8 cellular contexts compared by ENCODE assay signal in the genomic region with DNA sequence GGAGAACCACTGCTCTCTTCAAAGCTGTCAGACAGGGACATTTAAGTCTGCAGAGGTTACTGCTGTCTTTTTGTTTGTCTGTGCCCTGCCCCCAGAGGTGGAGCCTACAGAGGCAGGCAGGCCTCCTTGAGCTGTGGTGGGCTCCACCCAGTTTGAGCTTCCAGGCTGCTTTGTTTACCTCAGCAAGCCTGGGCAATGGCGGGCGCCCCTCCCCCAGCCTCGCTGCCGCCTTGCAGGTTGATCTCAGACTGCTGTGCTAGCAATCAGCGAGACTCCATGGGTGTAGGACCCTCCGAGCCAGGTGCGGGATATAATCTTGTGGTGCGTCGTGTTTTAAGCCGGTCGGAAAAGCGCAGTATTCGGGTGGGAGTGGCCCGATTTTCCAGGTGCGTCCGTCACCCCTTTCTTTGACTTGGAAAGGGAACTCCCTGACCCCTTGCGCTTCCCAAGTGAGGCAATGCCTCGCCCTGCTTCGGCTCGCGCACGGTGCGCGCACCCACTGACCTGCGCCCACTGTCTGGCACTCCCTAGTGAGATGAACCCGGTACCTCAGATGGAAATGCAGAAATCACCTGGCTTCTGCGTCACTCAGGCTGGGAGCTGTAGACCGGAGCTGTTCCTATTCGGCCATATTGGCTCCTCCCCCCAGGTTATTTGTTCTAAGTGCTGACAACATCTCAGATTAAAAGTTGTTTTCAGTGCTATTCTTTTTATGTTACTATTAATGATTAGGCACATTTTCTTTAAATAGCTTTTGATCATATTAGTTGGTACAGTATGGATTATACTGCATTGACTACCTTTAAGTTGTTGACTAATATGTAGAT.
DNase-seq lines count a peak whose midpoint lies in the region; ATAC-seq, FAIRE-seq and TF ChIP-seq lines count a peak whose summit lies in the region.
"Not testable (repeated sequence)": the region's sequence is repeated elsewhere in the genome, so short reads cannot be mapped to it uniquely, and the experiment has no call there.

No MANE protein-coding gene starts in this region.

- not testable (repeated sequence) for H2BK5ac ChIP-seq in H1 (ENCODE audit: low read depth, low read length); trophoblast cell (ENCODE audit: low read depth, low read length, poor library complexity)

- H3K4me3 ChIP-seq in HUES64 (ENCODE audit: low read length) = peak overlapping the region; percentile 65
- H3K4me3 ChIP-seq in PC-3 (ENCODE audit: low read length) = peak overlapping the region; percentile 50
- peak overlapping the region; percentile 10 to 50 (median 32); a peak in 6 of 8 replicates for H3K4me3 ChIP-seq in H1 (ENCODE audit: extremely low read depth in 1 of 4, insufficient read depth in 2 of 4, low read depth in 3 of 4, low read length in 4 of 4)
- H3K4me3 ChIP-seq in iPS DF 6.9 (ENCODE audit: low read length) = peak overlapping the region; percentile 53; the same call in 1 of the 2 replicates
- not testable (repeated sequence) for H3K4me3 ChIP-seq in trophoblast cell (ENCODE audit: low read depth, low read length)

- not testable (repeated sequence) for H4K91ac ChIP-seq in H1 (replicated peaks; ENCODE audit: insufficient read length, low read length)
- H4K91ac ChIP-seq in trophoblast cell (ENCODE audit: low read depth, low read length) = peak overlapping the region; percentile 37

- not testable (repeated sequence) for H3K23ac ChIP-seq in H1 (ENCODE audit: insufficient read length); trophoblast cell (ENCODE audit: low read length)

- H4K5ac ChIP-seq in H1 (ENCODE audit: insufficient read length, low read depth, low read length) = peak overlapping the region; percentile 88

- FAIRE-seq in H1 (lab: Jason Lieb, UNC) = not testable (repeated sequence)

- H3K56ac ChIP-seq in H1 (replicated peaks; ENCODE audit: insufficient read length, low read depth, low read length) = not testable (repeated sequence)

- not testable (repeated sequence) for H3K4ac ChIP-seq in H1 (replicated peaks; ENCODE audit: insufficient read length, low read depth, low read length); trophoblast cell (ENCODE audit: low read depth, low read length)

- not testable (repeated sequence) for TF ChIP-seq EP300 in H1 (IDR thresholded peaks at IDR 0.05; ENCODE audit: borderline replicate concordance in 1 of 2, low read depth in 2 of 2, low read length in 2 of 2)

- not testable (repeated sequence) for H2BK120ac ChIP-seq in H1 (replicated peaks; ENCODE audit: low read depth, low read length); trophoblast cell (ENCODE audit: insufficient read depth, low read length, poor library complexity)

- not testable (repeated sequence) for ATAC-seq in PC-3

- H3K9ac ChIP-seq in HUES64 (ENCODE audit: low read depth, low read length) (peak overlapping the region; percentile 83), H1 (replicated peaks in 1 of 4; ENCODE audit: extremely low read depth in 1 of 4, low read depth in 3 of 4, low read length in 3 of 4) (peak overlapping the region in 3 of 4 experiments; percentile 49 to 75 (median 58); a peak in 5 of 7 replicates)
- not testable (repeated sequence) for H3K9ac ChIP-seq in PC-3 (ENCODE audit: low read length); trophoblast cell (ENCODE audit: low read length)

- peak overlapping the region; percentile 62 for H3K4me2 ChIP-seq in PC-3 (ENCODE audit: low read length)
- H3K4me2 ChIP-seq in H1 (ENCODE audit: insufficient read depth in 1 of 2, low read depth in 2 of 2, low read length in 2 of 2) = peak overlapping the region; percentile 11 to 39; a peak in 3 of 4 replicates
- H3K4me2 ChIP-seq in trophoblast cell (ENCODE audit: low read length) = not testable (repeated sequence)

- H3K27me3 ChIP-seq in HUES64 (ENCODE audit: insufficient read depth, low read length); PC-3 (ENCODE audit: low read length); H1 (replicated peaks in 1 of 4; ENCODE audit: control insufficient read depth in 3 of 4, extremely low read depth in 1 of 4, insufficient read depth in 3 of 4, low read length in 3 of 4); iPS DF 6.9 (ENCODE audit: control insufficient read depth, insufficient read depth, low read length); trophoblast cell (ENCODE audit: insufficient read depth, low read length): not testable (repeated sequence)

- H3F3A ChIP-seq in PC-3 (ENCODE audit: low read length, unreplicated experiment) = not testable (repeated sequence)

- H2BK15ac ChIP-seq in H1 (ENCODE audit: low read length) = not testable (repeated sequence)

- H2BK12ac ChIP-seq in H1 (ENCODE audit: low read depth, low read length); trophoblast cell (ENCODE audit: low read length): not testable (repeated sequence)

- H3K23me2 ChIP-seq in H1 (ENCODE audit: low read depth, low read length) = not testable (repeated sequence)

- peak overlapping the region; percentile 85; the same call in 1 of the 2 replicates for H4K8ac ChIP-seq in H1 (ENCODE audit: extremely low read depth, insufficient read depth, low read length)
- H4K8ac ChIP-seq in trophoblast cell (ENCODE audit: low read depth, low read length) = not testable (repeated sequence)

- CTCF ChIA-PET in PC-3 (lab: Charles Lee) = not testable (repeated sequence)
- CTCF ChIA-PET in H1 (lab: Charles Lee; ENCODE audit: partially characterized antibody) = interaction anchor here (0.7 to 1.0 kb wide), 2 partner anchors 10 to 373 kb away, joined by 3 read pairs; no protein-coding TSS in a partner anchor

- H3K36me3 Mint-ChIP-seq in mesothelial cell of epicardium = not testable (repeated sequence)

- 8% methylated on average over 28 of the region's 29 CpGs for WGBS in HUES64
- WGBS in H1 (ENCODE audit: extremely low coverage in 1 of 2, insufficient coverage in 1 of 2, insufficient read length in 1 of 2, insufficient replicate concordance in 2 of 2, low coverage in 1 of 2, low lambda C conversion rate in 2 of 2, missing lambda C conversion rate in 1 of 2), 2 experiments = 47% methylated on average over 18 of the region's 29 CpGs; no CpG with 5 or more reads in 1 of the 2 experiments
- WGBS in iPS DF 6.9 (ENCODE audit: insufficient coverage, insufficient read length) = no CpG with 5 or more reads among the region's 29 CpGs
- whole genome bisulfite sequencing in trophoblast cell (ENCODE audit: extremely low coverage, insufficient coverage, insufficient read length) = no CpG with 5 or more reads among the region's 29 CpGs

- H3K27ac ChIP-seq in HUES64 (ENCODE audit: low read depth, low read length) = peak overlapping the region; percentile 56; the same call in 1 of the 2 replicates
- not testable (repeated sequence) for H3K27ac ChIP-seq in PC-3 (ENCODE audit: low read length); iPS DF 6.9 (ENCODE audit: low read length); trophoblast cell (ENCODE audit: low read depth, low read length)
- peak overlapping the region; percentile 77 for H3K27ac ChIP-seq in H1 (ENCODE audit: low read depth, low read length)

- TSS peak; percentile 45 for BruUV-seq in PC-3 (replicated peaks; lab: Mats Ljungman, UMichigan)

- peak; percentile 57 for DNase-seq in DMS53 (lab: John Stamatoyannopoulos, UW)
- peak; percentile 18 for DNase-seq in NCI-H2227 treated with DMSO at 0.1 percent for 48 hours (lab: John Stamatoyannopoulos, UW)
- DNase-seq in PC-3 = peak; percentile 35
- DNase-seq in H1 (ENCODE audit: low read depth in 1 of 2, low spot score in 2 of 2) = peak; percentile 10 to 74
- not testable (repeated sequence) for DNase-seq in iPS DF 6.9 (ENCODE audit: low read depth, low spot score); mesothelial cell of epicardium (ENCODE audit: low spot score in 2 of 2, unreplicated experiment in 2 of 2)
- DNase-seq in trophoblast cell = peak; percentile 8 to 50

- peak overlapping the region; percentile 88 for H3K4me3 Mint-ChIP-seq in mesothelial cell of epicardium

- H3K18ac ChIP-seq in H1 (ENCODE audit: extremely low read depth, low read length); trophoblast cell (ENCODE audit: low read length): not testable (repeated sequence)

- intact Hi-C loops in PC-3 (cut with micrococcal nuclease) = not testable (repeated sequence)

- POLR2A ChIA-PET in PC-3 (lab: Charles Lee; ENCODE audit: unreplicated experiment) = not testable (repeated sequence)
- POLR2A ChIA-PET in H1 (lab: Charles Lee; ENCODE audit: partially characterized antibody) = interaction anchor here (1.0 to 1.4 kb wide), 4 partner anchors 11 to 452 kb away, joined by 3 to 6 read pairs (median 5); no protein-coding TSS in a partner anchor

- H3K27ac Mint-ChIP-seq in mesothelial cell of epicardium = peak overlapping the region; percentile 94

- not testable (repeated sequence) for H4K20me1 ChIP-seq in PC-3 (ENCODE audit: low read length); H1 (replicated peaks in 1 of 2; ENCODE audit: control insufficient read depth in 1 of 2, insufficient read depth in 2 of 2, low read length in 2 of 2)

- H2AFZ ChIP-seq in PC-3 (ENCODE audit: low read length) = peak overlapping the region; percentile 39; the same call in 1 of the 2 replicates
- H2AFZ ChIP-seq in H1 (ENCODE audit: low read length); trophoblast cell (ENCODE audit: insufficient read depth, low read length, poor library complexity): not testable (repeated sequence)

- not testable (repeated sequence) for H3K9me3 ChIP-seq in HUES64 (ENCODE audit: insufficient read depth, low read depth, low read length); PC-3 (ENCODE audit: low read length); H1 (ENCODE audit: insufficient read depth in 2 of 2, low read depth in 1 of 2, low read length in 1 of 2); iPS DF 6.9 (ENCODE audit: control insufficient read depth, insufficient read depth, low read length); trophoblast cell (ENCODE audit: insufficient read depth, low read depth, low read length)

- H3K79me1 ChIP-seq in H1 (ENCODE audit: low read depth, low read length); trophoblast cell (ENCODE audit: low read length): not testable (repeated sequence)

- peak; percentile 24 to 55; a peak in 1 of 3 replicates for TF ChIP-seq POLR2A in H1 (IDR thresholded peaks at IDR 0.05; ENCODE audit: control extremely low read depth in 1 of 2, low read depth in 2 of 2, low read length in 2 of 2)

- TF ChIP-seq CTCF in PC-3 (conservative IDR thresholded peaks at IDR 0.05; ENCODE audit: low read depth, low read length); H1 (IDR thresholded peaks at IDR 0.05; ENCODE audit: control extremely low read depth in 1 of 3, insufficient read depth in 1 of 3, low read depth in 1 of 3, low read length in 3 of 3); mesothelial cell of epicardium (IDR thresholded peaks at IDR 0.05; ENCODE audit: unreplicated experiment): not testable (repeated sequence)

- TF ChIP-seq RAD21 in H1 (IDR thresholded peaks at IDR 0.05 in 1 of 2, conservative IDR thresholded peaks at IDR 0.05 in 1 of 2; ENCODE audit: low read depth in 2 of 2, low read length in 2 of 2) = not testable (repeated sequence)

- not testable (repeated sequence) for H2BK20ac ChIP-seq in H1 (ENCODE audit: low read length)

- H3K9me2 ChIP-seq in PC-3 (replicated peaks; ENCODE audit: low read length) = not testable (repeated sequence)

- H3K4me1 Mint-ChIP-seq in mesothelial cell of epicardium = peaks cover 25% of the 10 kb centered on the region

- not testable (repeated sequence) for H3K79me2 ChIP-seq in PC-3 (ENCODE audit: low read length); trophoblast cell (ENCODE audit: control insufficient read depth, insufficient read depth, low read length, poor library complexity)
- H3K79me2 ChIP-seq in H1 (ENCODE audit: control insufficient read depth in 1 of 2, insufficient read depth in 2 of 2, low read length in 2 of 2) = peaks cover 0 to 14% of the 10 kb centered on the region in 2 experiments; a peak in 2 of 4 replicates

- H3K9me3 Mint-ChIP-seq in mesothelial cell of epicardium = not testable (repeated sequence)

- not testable (repeated sequence) for H3K36me3 ChIP-seq in HUES64 (ENCODE audit: insufficient read depth, low read length); PC-3 (ENCODE audit: low read depth, low read length); H1 (ENCODE audit: control insufficient read depth in 2 of 4, insufficient read depth in 4 of 4, low read length in 3 of 4); iPS DF 6.9 (ENCODE audit: control insufficient read depth, insufficient read depth, low read length); trophoblast cell (ENCODE audit: control insufficient read depth in 1 of 2, insufficient read depth in 2 of 2, low read length in 2 of 2)

- not testable (repeated sequence) for H2AK5ac ChIP-seq in H1 (ENCODE audit: low read depth, low read length); trophoblast cell (ENCODE audit: low read length)

- not testable (repeated sequence) for H3K14ac ChIP-seq in H1 (ENCODE audit: insufficient read length); trophoblast cell (ENCODE audit: low read length)

- not testable (repeated sequence) for H3K27me3 Mint-ChIP-seq in mesothelial cell of epicardium (ENCODE audit: low read depth)

- H4K12ac ChIP-seq in trophoblast cell (ENCODE audit: low read depth, low read length) = not testable (repeated sequence)

- H3K4me1 ChIP-seq in HUES64 (ENCODE audit: insufficient read depth, low read length) (peaks cover 34% of the 10 kb centered on the region), PC-3 (ENCODE audit: insufficient read depth, low read length) (peaks cover 24% of the 10 kb centered on the region)
- not testable (repeated sequence) for H3K4me1 ChIP-seq in H1 (replicated peaks in 1 of 4; ENCODE audit: control insufficient read depth in 3 of 4, insufficient read depth in 4 of 4, low read length in 3 of 4); iPS DF 6.9 (ENCODE audit: control insufficient read depth, insufficient read depth, low read length); trophoblast cell (ENCODE audit: control insufficient read depth in 1 of 2, insufficient read depth in 2 of 2, low read length in 2 of 2)
